Comparison of ENCODE assay signal across 15 cellular contexts in the genomic region with DNA sequence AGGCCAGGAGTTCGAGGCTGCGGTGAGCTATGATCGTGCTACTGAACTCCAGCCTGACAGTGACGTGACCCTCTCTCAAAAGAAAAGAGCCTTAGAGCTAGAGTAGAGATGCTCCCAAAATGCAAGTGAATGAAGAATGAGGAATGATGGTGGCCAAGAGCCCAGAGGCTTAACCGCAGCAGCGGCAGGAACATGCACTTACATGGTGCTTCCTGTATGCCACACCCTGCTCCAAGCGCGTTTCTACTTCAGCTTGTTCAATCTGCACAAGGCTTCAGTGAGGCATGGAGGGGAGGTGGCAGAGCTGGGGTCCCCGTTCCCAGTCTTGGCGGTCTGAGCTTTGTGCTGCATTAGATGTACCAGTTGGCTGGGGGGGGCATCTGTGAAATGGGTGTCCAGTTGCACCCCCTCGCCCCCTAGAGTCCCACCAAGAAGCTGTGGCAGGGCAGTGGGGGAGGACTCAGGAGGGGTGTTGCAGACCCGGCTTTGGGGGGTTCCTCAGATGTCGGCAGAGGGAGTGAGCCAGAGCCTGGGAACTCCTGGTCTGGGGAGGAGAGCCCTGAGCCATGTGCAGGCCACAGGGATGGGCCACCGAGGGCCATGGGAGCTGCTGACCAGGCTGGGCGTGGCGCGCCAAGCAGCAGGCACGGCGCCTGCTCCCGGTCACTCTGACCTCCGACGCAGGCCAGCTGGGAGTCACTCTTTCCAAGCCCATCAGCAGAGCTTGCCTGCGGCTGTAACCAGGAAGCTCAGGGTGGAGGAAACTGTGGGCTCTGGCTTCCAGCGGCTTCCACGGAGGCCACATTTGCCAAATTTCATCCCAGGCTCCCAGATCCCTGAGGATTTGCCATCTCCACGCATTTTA.
DNase-seq lines count a peak whose midpoint lies in the region; ATAC-seq and TF ChIP-seq lines count a peak whose summit lies in the region.
"Had no signal": no experiment of that assay in that cellular context is flagged by ENCODE, and none has a peak within 500 bp of the region (broad histone marks: within the 10 kb centered on the region; RNA-seq: fewer than 3 reads in every experiment).

No MANE protein-coding gene starts in this region.

- H4K8ac ChIP-seq in trophoblast cell (ENCODE audit: low read depth, low read length), result no peak overlapping the region

- no peaks in the 10 kb centered on the region for H3K36me3 ChIP-seq in BLaER1 treated with 17β-estradiol and CSF1 and Interleukin-3, amounts not matched to agents 10 nM and 100 nM
- no peaks in the 10 kb centered on the region for H3K36me3 ChIP-seq in adipocyte (ENCODE audit: control insufficient read depth, insufficient read depth, low read length, severe bottlenecking)
- H3K36me3 ChIP-seq in gastroesophageal sphincter, result no peaks in the 10 kb centered on the region
- no peaks in the 10 kb centered on the region for H3K36me3 ChIP-seq in trophoblast cell (ENCODE audit: control insufficient read depth in 1 of 2, insufficient read depth in 2 of 2, low read length in 2 of 2)
- H3K36me3 ChIP-seq in Peyer's patch, result no peaks in the 10 kb centered on the region

- H3K27ac Mint-ChIP-seq in naive thymus-derived CD8-positive, alpha-beta T cell, result peak overlapping the region in 1 of 10 donors; percentile 28
- H3K27ac Mint-ChIP-seq in stimulated activated naive B cell treated with anti-CD40 and anti-IgM and Interleukin-4, amounts not matched to agents 10 μg/mL and 1 μg/mL and 100 μg/mL, for 72 hours, result no peak overlapping the region
- H3K27ac Mint-ChIP-seq: activated naive CD4-positive, alpha-beta T cell treated with anti-CD3 and anti-CD28 coated beads for 36 hours had no signal

- no peak overlapping the region for H2AFZ ChIP-seq in trophoblast cell (ENCODE audit: insufficient read depth, low read length, poor library complexity)
- H2AFZ ChIP-seq: parathyroid adenoma had no signal

- WGBS in gastroesophageal sphincter (ENCODE audit: low coverage in 1 of 2), 2 donors, result 58 to 62% methylated on average over 7 to 14 of the region's 26 CpGs
- WGBS in trophoblast cell (ENCODE audit: extremely low coverage, insufficient coverage, insufficient read length), result no CpG with 5 or more reads among the region's 26 CpGs

- no peak overlapping the region for H2BK5ac ChIP-seq in trophoblast cell (ENCODE audit: low read depth, low read length, poor library complexity)

- H3K18ac ChIP-seq in trophoblast cell (ENCODE audit: low read length), result no peak overlapping the region

- no peak overlapping the region for H3K14ac ChIP-seq in trophoblast cell (ENCODE audit: low read length)

- H3K9me3 ChIP-seq in BLaER1 treated with 17β-estradiol and CSF1 and Interleukin-3, amounts not matched to agents 10 nM and 100 nM (replicated peaks in 1 of 11), result no peaks in the 10 kb centered on the region
- H3K9me3 ChIP-seq in adipocyte (ENCODE audit: control insufficient read depth, low read length) (no peaks in the 10 kb centered on the region), gastroesophageal sphincter (no peaks in the 10 kb centered on the region), trophoblast cell (ENCODE audit: insufficient read depth, low read depth, low read length) (no peaks in the 10 kb centered on the region), Peyer's patch (no peaks in the 10 kb centered on the region)

- peak overlapping the region in 7 of 11 experiments; percentile 3 to 82 (median 65); a peak in 8 of 22 replicates for H3K27ac ChIP-seq in BLaER1 treated with 17β-estradiol and CSF1 and Interleukin-3, amounts not matched to agents 10 nM and 100 nM
- H3K27ac ChIP-seq in gastroesophageal sphincter (peak overlapping the region in 1 of 4 donors; percentile 40), trophoblast cell (ENCODE audit: low read depth, low read length) (no peak overlapping the region), Peyer's patch (no peak overlapping the region)
- H3K27ac ChIP-seq: parathyroid adenoma, VCaP had no signal

- POLR2A ChIA-PET in naive thymus-derived CD8-positive, alpha-beta T cell (lab: Charles Lee), result no interaction called here

- H3K79me2 ChIP-seq in trophoblast cell (ENCODE audit: control insufficient read depth, insufficient read depth, low read length, poor library complexity), result no peaks in the 10 kb centered on the region
- H3K79me2 ChIP-seq: parathyroid adenoma had no signal

- H2BK12ac ChIP-seq in trophoblast cell (ENCODE audit: low read length), result no peak overlapping the region

- no peaks in the 10 kb centered on the region for H3K9me3 Mint-ChIP-seq in naive thymus-derived CD8-positive, alpha-beta T cell
- H3K9me3 Mint-ChIP-seq in stimulated activated naive B cell treated with anti-CD40 and anti-IgM and Interleukin-4, amounts not matched to agents 10 μg/mL and 1 μg/mL and 100 μg/mL, for 72 hours, result no peaks in the 10 kb centered on the region
- H3K9me3 Mint-ChIP-seq: activated naive CD4-positive, alpha-beta T cell treated with anti-CD3 and anti-CD28 coated beads for 36 hours had no signal

- no peak for TF ChIP-seq CTCF in gastroesophageal sphincter (IDR thresholded peaks at IDR 0.05)
- TF ChIP-seq CTCF in Peyer's patch (IDR thresholded peaks at IDR 0.05), result no peak

- no peak overlapping the region for H3K4me3 Mint-ChIP-seq in naive thymus-derived CD8-positive, alpha-beta T cell
- H3K4me3 Mint-ChIP-seq in stimulated activated naive B cell treated with anti-CD40 and anti-IgM and Interleukin-4, amounts not matched to agents 10 μg/mL and 1 μg/mL and 100 μg/mL, for 72 hours, result no peak overlapping the region
- H3K4me3 Mint-ChIP-seq: activated naive CD4-positive, alpha-beta T cell treated with anti-CD3 and anti-CD28 coated beads for 36 hours had no signal

- DNase-seq in adipocyte (ENCODE audit: low read depth) (no peak), trophoblast cell (peak; percentile 76 to 83), Peyer's patch (no peak), NCI-H2029 treated with DMSO at 0.1 percent for 48 hours (lab: John Stamatoyannopoulos, UW) (no peak)
- no peak for DNase-seq in naive thymus-derived CD8-positive, alpha-beta T cell
- no peak for DNase-seq in stimulated activated naive B cell treated with anti-CD40 and anti-IgM and Interleukin-4, amounts not matched to agents 10 μg/mL and 1 μg/mL and 100 μg/mL, for 72 hours
- DNase-seq: activated naive CD4-positive, alpha-beta T cell treated with anti-CD3 and anti-CD28 coated beads for 36 hours; AML-193; NCI-H1694 treated with DMSO at 0.1 percent for 48 hours; NCI-H774; SIG-M5 had no signal

- peak overlapping the region; percentile 12 to 88 (median 47); a peak in 15 of 22 replicates for H3K4me2 ChIP-seq in BLaER1 treated with 17β-estradiol and CSF1 and Interleukin-3, amounts not matched to agents 10 nM and 100 nM
- no peak overlapping the region for H3K4me2 ChIP-seq in trophoblast cell (ENCODE audit: low read length)

- no peak overlapping the region; a peak in 1 of 22 replicates for H3K9ac ChIP-seq in BLaER1 treated with 17β-estradiol and CSF1 and Interleukin-3, amounts not matched to agents 10 nM and 100 nM
- H3K9ac ChIP-seq in adipocyte (ENCODE audit: low read length) (peak overlapping the region; percentile 45), trophoblast cell (ENCODE audit: low read length) (no peak overlapping the region)
- H3K9ac ChIP-seq: parathyroid adenoma had no signal

- no peak overlapping the region for H4K91ac ChIP-seq in trophoblast cell (ENCODE audit: low read depth, low read length)

- peaks cover 0 to 2% (median 0%) of the 10 kb centered on the region in 5 donors for H3K27me3 Mint-ChIP-seq in naive thymus-derived CD8-positive, alpha-beta T cell
- H3K27me3 Mint-ChIP-seq in stimulated activated naive B cell treated with anti-CD40 and anti-IgM and Interleukin-4, amounts not matched to agents 10 μg/mL and 1 μg/mL and 100 μg/mL, for 72 hours, result peaks cover 3 to 16% of the 10 kb centered on the region in 2 donors

- no peaks in the 10 kb centered on the region for H3K4me1 Mint-ChIP-seq in naive thymus-derived CD8-positive, alpha-beta T cell
- peaks cover 5 to 6% of the 10 kb centered on the region in 2 donors for H3K4me1 Mint-ChIP-seq in stimulated activated naive B cell treated with anti-CD40 and anti-IgM and Interleukin-4, amounts not matched to agents 10 μg/mL and 1 μg/mL and 100 μg/mL, for 72 hours

- H3K4me3 ChIP-seq in BLaER1 treated with 17β-estradiol and CSF1 and Interleukin-3, amounts not matched to agents 10 nM and 100 nM, result no peak overlapping the region
- H3K4me3 ChIP-seq in adipocyte (ENCODE audit: low read length) (no peak overlapping the region), gastroesophageal sphincter (no peak overlapping the region), trophoblast cell (ENCODE audit: low read depth, low read length) (no peak overlapping the region), Peyer's patch (no peak overlapping the region)

- no peak overlapping the region for H2BK120ac ChIP-seq in trophoblast cell (ENCODE audit: insufficient read depth, low read length, poor library complexity)

- H3K23ac ChIP-seq in trophoblast cell (ENCODE audit: low read length), result no peak overlapping the region

- no peak for TF ChIP-seq POLR2A in gastroesophageal sphincter (IDR thresholded peaks at IDR 0.05)
- TF ChIP-seq POLR2A in Peyer's patch (IDR thresholded peaks at IDR 0.05), result no peak

- H2AK5ac ChIP-seq in trophoblast cell (ENCODE audit: low read length), result no peak overlapping the region

- H4K20me1 ChIP-seq in BLaER1 treated with 17β-estradiol and CSF1 and Interleukin-3, amounts not matched to agents 10 nM and 100 nM, result no peaks in the 10 kb centered on the region

- H3K27me3 ChIP-seq in BLaER1 treated with 17β-estradiol and CSF1 and Interleukin-3, amounts not matched to agents 10 nM and 100 nM, result no peaks in the 10 kb centered on the region
- H3K27me3 ChIP-seq in adipocyte (replicated peaks; ENCODE audit: control insufficient read depth, insufficient read depth, low read length) (no peaks in the 10 kb centered on the region), gastroesophageal sphincter (no peaks in the 10 kb centered on the region), trophoblast cell (ENCODE audit: insufficient read depth, low read length) (no peaks in the 10 kb centered on the region), Peyer's patch (no peaks in the 10 kb centered on the region)

- peaks cover 0 to 71% (median 59%) of the 10 kb centered on the region in 10 experiments for H3K4me1 ChIP-seq in BLaER1 treated with 17β-estradiol and CSF1 and Interleukin-3, amounts not matched to agents 10 nM and 100 nM
- H3K4me1 ChIP-seq in adipocyte (ENCODE audit: control insufficient read depth, insufficient read depth, low read length) (peaks cover 18% of the 10 kb centered on the region), gastroesophageal sphincter (no peaks in the 10 kb centered on the region), trophoblast cell (ENCODE audit: control insufficient read depth in 1 of 2, insufficient read depth in 2 of 2, low read length in 2 of 2) (peaks cover 3 to 5% of the 10 kb centered on the region in 2 experiments), Peyer's patch (no peaks in the 10 kb centered on the region)
- H3K4me1 ChIP-seq: parathyroid adenoma had no signal

- no peak overlapping the region for H4K12ac ChIP-seq in trophoblast cell (ENCODE audit: low read depth, low read length)

- H3K79me1 ChIP-seq in trophoblast cell (ENCODE audit: low read length), result no peaks in the 10 kb centered on the region

- no peak for TF ChIP-seq EP300 in gastroesophageal sphincter (IDR thresholded peaks at IDR 0.05)

- H3K4ac ChIP-seq in trophoblast cell (ENCODE audit: low read depth, low read length), result no peak overlapping the region

- ATAC-seq in gastroesophageal sphincter, result peak; percentile 72
- ATAC-seq in naive thymus-derived CD8-positive, alpha-beta T cell, result no peak
- ATAC-seq in stimulated activated naive B cell treated with anti-CD40 and anti-IgM and Interleukin-4, amounts not matched to agents 10 μg/mL and 1 μg/mL and 100 μg/mL, for 72 hours (replicated peaks), result no peak

- no peaks in the 10 kb centered on the region for H3K36me3 Mint-ChIP-seq in naive thymus-derived CD8-positive, alpha-beta T cell
- H3K36me3 Mint-ChIP-seq in stimulated activated naive B cell treated with anti-CD40 and anti-IgM and Interleukin-4, amounts not matched to agents 10 μg/mL and 1 μg/mL and 100 μg/mL, for 72 hours, result no peaks in the 10 kb centered on the region

Comparison
In these comparisons a context has a peak if more than half of its experiments do, and no peak if none do; other contexts are left out.
1. H3K27ac ChIP-seq: peak in BLaER1 treated with 17β-estradiol and CSF1 and Interleukin-3, amounts not matched to agents 10 nM and 100 nM (7 of 11); none in trophoblast cell (single experiment) and Peyer's patch (0 of 4).
2. DNase-seq: peak in trophoblast cell (2 of 2); none in adipocyte (single experiment), naive thymus-derived CD8-positive, alpha-beta T cell (0 of 10), Peyer's patch (0 of 3), NCI-H2029 treated with DMSO at 0.1 percent for 48 hours (single experiment) and stimulated activated naive B cell treated with anti-CD40 and anti-IgM and Interleukin-4, amounts not matched to agents 10 μg/mL and 1 μg/mL and 100 μg/mL, for 72 hours (single experiment).